In genomic region chr15:69903476-69904295, GRCh38 we compare ENCODE assay signal across 23 cellular contexts.
DNase-seq lines count a peak whose midpoint lies in the region; ATAC-seq, FAIRE-seq and TF ChIP-seq lines count a peak whose summit lies in the region.
"Had no signal": no experiment of that assay in that cellular context is flagged by ENCODE, and none has a peak within 500 bp of the region (broad histone marks: within the 10 kb centered on the region; RNA-seq: fewer than 3 reads in every experiment).

No MANE protein-coding gene starts in this region.

- TF ChIP-seq CTCF in choroid plexus epithelial cell (conservative IDR thresholded peaks at IDR 0.05; ENCODE audit: low read depth, low read length) = no peak

- H3K27me3 Mint-ChIP-seq in activated T-cell treated with anti-CD3 and anti-CD28 coated beads, Interleukin-2, amount 50 U/mL, for 4 hours (ENCODE audit: low read depth) = no peaks in the 10 kb centered on the region
- H3K27me3 Mint-ChIP-seq: B cell had no signal

- no peak for ATAC-seq in HG02840 (IDR thresholded peaks at IDR 0.05; ENCODE audit: low FRiP score, unreplicated experiment)
- ATAC-seq in activated T-cell treated with anti-CD3 and anti-CD28 coated beads, Interleukin-2, amount 50 U/mL, for 4 hours = no peak
- ATAC-seq: gastrocnemius medialis, left colon, psoas muscle had no signal

- no peaks in the 10 kb centered on the region for H3K36me3 Mint-ChIP-seq in activated T-cell treated with anti-CD3 and anti-CD28 coated beads, Interleukin-2, amount 50 U/mL, for 4 hours (ENCODE audit: insufficient read depth)
- H3K36me3 Mint-ChIP-seq: mesothelial cell of epicardium had no signal

- no peaks in the 10 kb centered on the region for H3K4me1 Mint-ChIP-seq in activated T-cell treated with anti-CD3 and anti-CD28 coated beads, Interleukin-2, amount 50 U/mL, for 4 hours (ENCODE audit: low read depth)
- H3K4me1 Mint-ChIP-seq: B cell had no signal

- no peak for DNase-seq in HTR-8/SVneo (ENCODE audit: insufficient read length, low spot score)
- DNase-seq in choroid plexus epithelial cell (ENCODE audit: low read depth) = peak; percentile 68
- peak; percentile 77 for DNase-seq in iris pigment epithelial cell (ENCODE audit: low read depth)
- DNase-seq in urothelium cell line (ENCODE audit: low spot score) = no peak
- DNase-seq in activated T-cell treated with anti-CD3 and anti-CD28 coated beads, Interleukin-2, amount 50 U/mL, for 4 hours = no peak
- no peak for DNase-seq in NCI-H446 (lab: John Stamatoyannopoulos, UW)
- DNase-seq: activated CD4-positive, alpha-beta T cell treated with anti-CD3 and anti-CD28 coated beads, Interleukin-2, amount 50 U/mL, for 1 hour; activated CD8-positive, alpha-beta memory T cell treated with anti-CD3 and anti-CD28 coated beads, Interleukin-2, amount 50 U/mL, for 4 hours; activated effector memory CD4-positive, alpha-beta T cell treated with anti-CD3 and anti-CD28 coated beads, Interleukin-2, amount 50 U/mL, for 16 hours; amygdala; gastrocnemius medialis; left colon; NCI-H1092; NCI-H2107; NCI-H524; psoas muscle; SW 1271 had no signal

- H3K4me3 ChIP-seq in choroid plexus epithelial cell (ENCODE audit: low read depth, low read length) = no peak overlapping the region
- H3K4me3 ChIP-seq: gastrocnemius medialis, psoas muscle, thoracic aorta had no signal

- H3K9me3 Mint-ChIP-seq in activated T-cell treated with anti-CD3 and anti-CD28 coated beads, Interleukin-2, amount 50 U/mL, for 4 hours = no peaks in the 10 kb centered on the region
- H3K9me3 Mint-ChIP-seq: mesothelial cell of epicardium had no signal

- no peak overlapping the region for H3K4me3 Mint-ChIP-seq in activated T-cell treated with anti-CD3 and anti-CD28 coated beads, Interleukin-2, amount 50 U/mL, for 4 hours
- H3K4me3 Mint-ChIP-seq: B cell, mesothelial cell of epicardium had no signal

- FAIRE-seq in HTR-8/SVneo (lab: Jason Lieb, UNC) (peak; percentile 60), urothelium cell line (lab: Jason Lieb, UNC) (peak; percentile 70)
- FAIRE-seq: G401.6, GM19239 had no signal

Comparison
In these comparisons a context has a peak if more than half of its experiments do, and no peak if none do; other contexts are left out.
1. DNase-seq: peak in choroid plexus epithelial cell (single experiment) and iris pigment epithelial cell (single experiment); none in HTR-8/SVneo (single experiment), urothelium cell line (single experiment), activated T-cell treated with anti-CD3 and anti-CD28 coated beads, Interleukin-2, amount 50 U/mL, for 4 hours (single experiment) and NCI-H446 (0 of 2).